ENCODE assay signal across 14 cellular contexts in genomic region chr2:230735884-230736283, GRCh38. TPM values are rescaled to one million over a fixed set of nuclear protein-coding genes. Genes with fewer than 3 reads are reported as not detected.
A peak's percentile ranks its signal among the peaks of the same experiment; 100 is the strongest.
DNase-seq lines count a peak whose midpoint lies in the region; ATAC-seq lines count a peak whose summit lies in the region.
"Had no signal": no experiment of that assay in that cellular context is flagged by ENCODE, and none has a peak within 500 bp of the region (broad histone marks: within the 10 kb centered on the region; RNA-seq: fewer than 3 reads in every experiment).

No MANE protein-coding gene starts in this region.

- no peaks in the 10 kb centered on the region for H3K9me3 Mint-ChIP-seq in activated CD8-positive, alpha-beta memory T cell treated with anti-CD3 and anti-CD28 coated beads, Interleukin-2, amount 10 ng/mL, durations not matched to agents 7 days and 5 days (ENCODE audit: low read depth)
- H3K9me3 Mint-ChIP-seq in activated naive CD8-positive, alpha-beta T cell treated with anti-CD3 and anti-CD28 coated beads, Interleukin-2, amount 10 ng/mL, durations not matched to agents 7 days and 5 days = no peaks in the 10 kb centered on the region
- no peaks in the 10 kb centered on the region for H3K9me3 Mint-ChIP-seq in stimulated activated effector memory CD8-positive, alpha-beta T cell treated with anti-CD3 and anti-CD28 coated beads, Interleukin-12 subunit alpha, Interleukin-12 subunit beta, amount 100 ng/mL, for 72 hours
- H3K9me3 Mint-ChIP-seq: dendritic cell treated with granulocyte-macrophage colony-stimulating factor and Interleukin-4, amounts not matched to agents 40 ng/mL and 50 ng/mL, for 4 days had no signal

- peak; percentile 74 for ATAC-seq in activated CD8-positive, alpha-beta memory T cell treated with anti-CD3 and anti-CD28 coated beads, Interleukin-2, amount 10 ng/mL, durations not matched to agents 7 days and 5 days
- ATAC-seq in HG02981 (IDR thresholded peaks at IDR 0.05; ENCODE audit: unreplicated experiment) = peak; percentile 52
- ATAC-seq in activated naive CD8-positive, alpha-beta T cell treated with anti-CD3 and anti-CD28 coated beads, Interleukin-2, amount 10 ng/mL, durations not matched to agents 7 days and 5 days (ENCODE audit: low read depth) = peak; percentile 55
- peak; percentile 86 for ATAC-seq in stimulated activated effector memory CD8-positive, alpha-beta T cell treated with anti-CD3 and anti-CD28 coated beads, Interleukin-12 subunit alpha, Interleukin-12 subunit beta, amount 100 ng/mL, for 72 hours
- no peak for ATAC-seq in HG03457 (IDR thresholded peaks at IDR 0.05; ENCODE audit: unreplicated experiment)
- ATAC-seq: A549 had no signal

- H3K27ac Mint-ChIP-seq in activated CD8-positive, alpha-beta memory T cell treated with anti-CD3 and anti-CD28 coated beads, Interleukin-2, amount 10 ng/mL, durations not matched to agents 7 days and 5 days = peak overlapping the region; percentile 41
- H3K27ac Mint-ChIP-seq in activated naive CD8-positive, alpha-beta T cell treated with anti-CD3 and anti-CD28 coated beads, Interleukin-2, amount 10 ng/mL, durations not matched to agents 7 days and 5 days = peak overlapping the region; percentile 6
- H3K27ac Mint-ChIP-seq in stimulated activated effector memory CD8-positive, alpha-beta T cell treated with anti-CD3 and anti-CD28 coated beads, Interleukin-12 subunit alpha, Interleukin-12 subunit beta, amount 100 ng/mL, for 72 hours = peak overlapping the region; percentile 29
- H3K27ac Mint-ChIP-seq: dendritic cell treated with granulocyte-macrophage colony-stimulating factor and Interleukin-4, amounts not matched to agents 40 ng/mL and 50 ng/mL, for 4 days had no signal

- no peak overlapping the region for H3K4me3 Mint-ChIP-seq in activated CD8-positive, alpha-beta memory T cell treated with anti-CD3 and anti-CD28 coated beads, Interleukin-2, amount 10 ng/mL, durations not matched to agents 7 days and 5 days
- no peak overlapping the region for H3K4me3 Mint-ChIP-seq in activated naive CD8-positive, alpha-beta T cell treated with anti-CD3 and anti-CD28 coated beads, Interleukin-2, amount 10 ng/mL, durations not matched to agents 7 days and 5 days
- H3K4me3 Mint-ChIP-seq in stimulated activated effector memory CD8-positive, alpha-beta T cell treated with anti-CD3 and anti-CD28 coated beads, Interleukin-12 subunit alpha, Interleukin-12 subunit beta, amount 100 ng/mL, for 72 hours = no peak overlapping the region
- H3K4me3 Mint-ChIP-seq: dendritic cell treated with granulocyte-macrophage colony-stimulating factor and Interleukin-4, amounts not matched to agents 40 ng/mL and 50 ng/mL, for 4 days had no signal

- H3K27me3 Mint-ChIP-seq in activated CD8-positive, alpha-beta memory T cell treated with anti-CD3 and anti-CD28 coated beads, Interleukin-2, amount 10 ng/mL, durations not matched to agents 7 days and 5 days = no peaks in the 10 kb centered on the region
- no peaks in the 10 kb centered on the region for H3K27me3 Mint-ChIP-seq in activated naive CD8-positive, alpha-beta T cell treated with anti-CD3 and anti-CD28 coated beads, Interleukin-2, amount 10 ng/mL, durations not matched to agents 7 days and 5 days
- H3K27me3 Mint-ChIP-seq: dendritic cell treated with granulocyte-macrophage colony-stimulating factor and Interleukin-4, amounts not matched to agents 40 ng/mL and 50 ng/mL, for 4 days had no signal

- POLR2A ChIA-PET in activated naive CD8-positive, alpha-beta T cell treated with anti-CD3 and anti-CD28 coated beads, Interleukin-2, amount 10 ng/mL, durations not matched to agents 7 days and 5 days (lab: Charles Lee) = interaction anchor here (0.8 to 3.9 kb wide), 3 partner anchors 22 to 46 kb away, joined by 3 to 12 read pairs (median 3); no protein-coding TSS in a partner anchor

- peaks cover 71% of the 10 kb centered on the region for H3K4me1 Mint-ChIP-seq in activated CD8-positive, alpha-beta memory T cell treated with anti-CD3 and anti-CD28 coated beads, Interleukin-2, amount 10 ng/mL, durations not matched to agents 7 days and 5 days
- peaks cover 66% of the 10 kb centered on the region for H3K4me1 Mint-ChIP-seq in activated naive CD8-positive, alpha-beta T cell treated with anti-CD3 and anti-CD28 coated beads, Interleukin-2, amount 10 ng/mL, durations not matched to agents 7 days and 5 days
- H3K4me1 Mint-ChIP-seq in stimulated activated effector memory CD8-positive, alpha-beta T cell treated with anti-CD3 and anti-CD28 coated beads, Interleukin-12 subunit alpha, Interleukin-12 subunit beta, amount 100 ng/mL, for 72 hours = peaks cover 78% of the 10 kb centered on the region

- H3K36me3 Mint-ChIP-seq in activated CD8-positive, alpha-beta memory T cell treated with anti-CD3 and anti-CD28 coated beads, Interleukin-2, amount 10 ng/mL, durations not matched to agents 7 days and 5 days = peaks cover 54% of the 10 kb centered on the region
- peaks cover 34% of the 10 kb centered on the region for H3K36me3 Mint-ChIP-seq in activated naive CD8-positive, alpha-beta T cell treated with anti-CD3 and anti-CD28 coated beads, Interleukin-2, amount 10 ng/mL, durations not matched to agents 7 days and 5 days
- H3K36me3 Mint-ChIP-seq in stimulated activated effector memory CD8-positive, alpha-beta T cell treated with anti-CD3 and anti-CD28 coated beads, Interleukin-12 subunit alpha, Interleukin-12 subunit beta, amount 100 ng/mL, for 72 hours = peaks cover 60% of the 10 kb centered on the region

- CTCF ChIA-PET in activated CD8-positive, alpha-beta memory T cell treated with anti-CD3 and anti-CD28 coated beads, Interleukin-2, amount 10 ng/mL, durations not matched to agents 7 days and 5 days (lab: Charles Lee) = interaction anchor here (0.6 to 1.3 kb wide), 2 partner anchors 37 to 58 kb away, joined by 3 to 6 read pairs; no protein-coding TSS in a partner anchor

- no peak for DNase-seq in activated CD8-positive, alpha-beta memory T cell treated with anti-CD3 and anti-CD28 coated beads, Interleukin-2, amount 10 ng/mL, durations not matched to agents 7 days and 5 days
- DNase-seq in activated CD8-positive, alpha-beta memory T cell treated with anti-CD3 and anti-CD28 coated beads, Interleukin-2, amount 50 U/mL, for 4 hours = no peak
- DNase-seq in activated naive CD8-positive, alpha-beta T cell treated with anti-CD3 and anti-CD28 coated beads, Interleukin-2, amount 10 ng/mL, durations not matched to agents 7 days and 5 days = no peak
- no peak for DNase-seq in stimulated activated effector memory CD8-positive, alpha-beta T cell treated with anti-CD3 and anti-CD28 coated beads, Interleukin-12 subunit alpha, Interleukin-12 subunit beta, amount 100 ng/mL, for 72 hours (ENCODE audit: low spot score in 2 of 2)
- no peak for DNase-seq in C1 segment of cervical spinal cord (lab: John Stamatoyannopoulos, UW)
- no peak for DNase-seq in NCI-H128 (lab: John Stamatoyannopoulos, UW; ENCODE audit: unreplicated experiment)
- DNase-seq: nucleus accumbens; stimulated activated CD4-positive, alpha-beta T cell treated with anti-CD3 and anti-CD28 coated beads, Interleukin-4, amount 100 ng/mL, for 24 hours; SW 1271; transverse colon had no signal

RNA-seq across cellular contexts. Expression of gene CAB39, which starts 23.2 kb away (rescaled TPM):
- 100 to 1,000 TPM; 148 to 174 TPM for total RNA-seq in activated CD8-positive, alpha-beta memory T cell treated with anti-CD3 and anti-CD28 coated beads, Interleukin-2, amount 10 ng/mL, durations not matched to agents 7 days and 5 days
- 100 to 1,000 TPM; 138 to 143 TPM for total RNA-seq in activated naive CD8-positive, alpha-beta T cell treated with anti-CD3 and anti-CD28 coated beads, Interleukin-2, amount 10 ng/mL, durations not matched to agents 7 days and 5 days
